Comparison of ENCODE assay signal across 9 cellular contexts in genomic region chr19:40274585-40275544, GRCh38. TPM values are rescaled to one million over a fixed set of nuclear protein-coding genes. Genes with fewer than 3 reads are reported as not detected.
A peak's percentile ranks its signal among the peaks of the same experiment; 100 is the strongest.
DNase-seq lines count a peak whose midpoint lies in the region; ATAC-seq and TF ChIP-seq lines count a peak whose summit lies in the region.
"Had no signal": no experiment of that assay in that cellular context is flagged by ENCODE, and none has a peak within 500 bp of the region (broad histone marks: within the 10 kb centered on the region; RNA-seq: fewer than 3 reads in every experiment).

No MANE protein-coding gene starts in this region.

- H3K27ac Mint-ChIP-seq in CD4-positive, CD25-positive, alpha-beta regulatory T cell, result peak overlapping the region; percentile 87 to 92 (median 87)
- H3K27ac Mint-ChIP-seq in activated T-helper 1 cell treated with anti-CD3 and anti-CD28 coated beads, Interleukin-12 subunit alpha, Interleukin-12 subunit beta, Interleukin-2, Interleukin-4 antibody, amounts not matched to agents 30 ng/mL and 10 ng/mL and 1 ng/mL, durations not matched to agents 14 hours and 24 hours and 36 hours, result peak overlapping the region; percentile 68

- H3K4me1 ChIP-seq in CD4-positive, CD25-positive, alpha-beta regulatory T cell (ENCODE audit: control insufficient read depth, insufficient read depth, low read length, poor library complexity, severe bottlenecking), result peaks cover 38% of the 10 kb centered on the region
- H3K4me1 ChIP-seq in mucosa of descending colon (ENCODE audit: low read depth), result peaks cover 21% of the 10 kb centered on the region

- intact Hi-C loops in activated T-helper 1 cell treated with anti-CD3 and anti-CD28 coated beads, Interleukin-12 subunit alpha, Interleukin-12 subunit beta, Interleukin-2, Interleukin-4 antibody, amounts not matched to agents 30 ng/mL and 10 ng/mL and 1 ng/mL, durations not matched to agents 14 hours and 24 hours and 36 hours (cut with micrococcal nuclease), result no loop called here
- intact Hi-C loops in mucosa of descending colon (cut with DNase I, micrococcal nuclease), result no loop called here

- no peaks in the 10 kb centered on the region for H3K9me3 Mint-ChIP-seq in CD4-positive, CD25-positive, alpha-beta regulatory T cell
- H3K9me3 Mint-ChIP-seq in activated T-helper 1 cell treated with anti-CD3 and anti-CD28 coated beads, Interleukin-12 subunit alpha, Interleukin-12 subunit beta, Interleukin-2, Interleukin-4 antibody, amounts not matched to agents 30 ng/mL and 10 ng/mL and 1 ng/mL, durations not matched to agents 14 hours and 24 hours and 36 hours, result no peaks in the 10 kb centered on the region

- ATAC-seq in CD4-positive, CD25-positive, alpha-beta regulatory T cell (ENCODE audit: low read depth in 2 of 2), result peak; percentile 72 to 75
- ATAC-seq in HG02642 (IDR thresholded peaks at IDR 0.05; ENCODE audit: poor library complexity, unreplicated experiment) (peak; percentile 40), mucosa of descending colon (peak; percentile 25), GM21786 (IDR thresholded peaks at IDR 0.05; ENCODE audit: unreplicated experiment) (no peak)

- H3K4me1 Mint-ChIP-seq in CD4-positive, CD25-positive, alpha-beta regulatory T cell, result peaks cover 0 to 82% (median 47%) of the 10 kb centered on the region in 4 donors
- peaks cover 48% of the 10 kb centered on the region for H3K4me1 Mint-ChIP-seq in activated T-helper 1 cell treated with anti-CD3 and anti-CD28 coated beads, Interleukin-12 subunit alpha, Interleukin-12 subunit beta, Interleukin-2, Interleukin-4 antibody, amounts not matched to agents 30 ng/mL and 10 ng/mL and 1 ng/mL, durations not matched to agents 14 hours and 24 hours and 36 hours (ENCODE audit: low read depth)

- no peak overlapping the region for H3K27ac ChIP-seq in CD4-positive, CD25-positive, alpha-beta regulatory T cell (ENCODE audit: insufficient read depth, low read length, poor library complexity, severe bottlenecking)

- H3K4me3 Mint-ChIP-seq in CD4-positive, CD25-positive, alpha-beta regulatory T cell, result peak overlapping the region; percentile 35 to 80 (median 70)
- H3K4me3 Mint-ChIP-seq in activated T-helper 1 cell treated with anti-CD3 and anti-CD28 coated beads, Interleukin-12 subunit alpha, Interleukin-12 subunit beta, Interleukin-2, Interleukin-4 antibody, amounts not matched to agents 30 ng/mL and 10 ng/mL and 1 ng/mL, durations not matched to agents 14 hours and 24 hours and 36 hours, result no peak overlapping the region

- no peaks in the 10 kb centered on the region for H3K27me3 Mint-ChIP-seq in CD4-positive, CD25-positive, alpha-beta regulatory T cell
- H3K27me3 Mint-ChIP-seq in activated T-helper 1 cell treated with anti-CD3 and anti-CD28 coated beads, Interleukin-12 subunit alpha, Interleukin-12 subunit beta, Interleukin-2, Interleukin-4 antibody, amounts not matched to agents 30 ng/mL and 10 ng/mL and 1 ng/mL, durations not matched to agents 14 hours and 24 hours and 36 hours (ENCODE audit: insufficient read depth), result no peaks in the 10 kb centered on the region

- H3K27me3 ChIP-seq in CD4-positive, CD25-positive, alpha-beta regulatory T cell (ENCODE audit: control insufficient read depth, insufficient read depth, low read length), result no peaks in the 10 kb centered on the region

- no peaks in the 10 kb centered on the region for H3K9me3 ChIP-seq in CD4-positive, CD25-positive, alpha-beta regulatory T cell (ENCODE audit: control insufficient read depth in 2 of 2, low read length in 2 of 2)
- no peaks in the 10 kb centered on the region for H3K9me3 ChIP-seq in mucosa of descending colon

- peak overlapping the region; percentile 35 for H3K4me3 ChIP-seq in CD4-positive, CD25-positive, alpha-beta regulatory T cell (ENCODE audit: low read depth, low read length)
- no peak overlapping the region for H3K4me3 ChIP-seq in mucosa of descending colon

- TF ChIP-seq CTCF in mucosa of descending colon (IDR thresholded peaks at IDR 0.05), result no peak

- no peaks in the 10 kb centered on the region for H3K36me3 ChIP-seq in CD4-positive, CD25-positive, alpha-beta regulatory T cell (ENCODE audit: control insufficient read depth, insufficient read depth, low read length)
- H3K36me3 ChIP-seq in mucosa of descending colon (ENCODE audit: low read depth), result no peaks in the 10 kb centered on the region

- peak in 2 of 3 donors; percentile 31 to 68 for DNase-seq in CD4-positive, CD25-positive, alpha-beta regulatory T cell
- no peak for DNase-seq in activated T-helper 1 cell treated with anti-CD3 and anti-CD28 coated beads, Interleukin-12 subunit alpha, Interleukin-12 subunit beta, Interleukin-2, Interleukin-4 antibody, amounts not matched to agents 30 ng/mL and 10 ng/mL and 1 ng/mL, durations not matched to agents 14 hours and 24 hours and 36 hours (ENCODE audit: low spot score)
- DNase-seq in mucosa of descending colon, result no peak
- DNase-seq in AG08395 (ENCODE audit: low spot score), result no peak
- DNase-seq in GM03348 (ENCODE audit: low spot score), result no peak
- no peak for DNase-seq in HCEC 1CT
- DNase-seq: DND-41 had no signal

- peaks cover 4% of the 10 kb centered on the region for H3K36me3 Mint-ChIP-seq in CD4-positive, CD25-positive, alpha-beta regulatory T cell
- H3K36me3 Mint-ChIP-seq in activated T-helper 1 cell treated with anti-CD3 and anti-CD28 coated beads, Interleukin-12 subunit alpha, Interleukin-12 subunit beta, Interleukin-2, Interleukin-4 antibody, amounts not matched to agents 30 ng/mL and 10 ng/mL and 1 ng/mL, durations not matched to agents 14 hours and 24 hours and 36 hours (ENCODE audit: low read depth), result peaks cover 4% of the 10 kb centered on the region

RNA-seq across cellular contexts. Expression of gene AKT2, which starts 10.3 kb away (rescaled TPM):
- total RNA-seq in CD4-positive, CD25-positive, alpha-beta regulatory T cell, result 193 TPM
- polyA plus RNA-seq in CD4-positive, CD25-positive, alpha-beta regulatory T cell, result 10 to 100 TPM; 16.4 to 26.2 (median 24.8) TPM
- total RNA-seq in activated T-helper 1 cell treated with anti-CD3 and anti-CD28 coated beads, Interleukin-12 subunit alpha, Interleukin-12 subunit beta, Interleukin-2, Interleukin-4 antibody, amounts not matched to agents 30 ng/mL and 10 ng/mL and 1 ng/mL, durations not matched to agents 14 hours and 24 hours and 36 hours, result 160 and 170 TPM in 2 replicates
- 100 to 1,000 TPM in 2 of 3 donors, 10 to 100 TPM in 1; 98.4 to 139 (median 103) TPM for total RNA-seq in mucosa of descending colon

RNA-seq across cellular contexts. Expression of gene CCNP, which starts 48.4 kb away (rescaled TPM):
- 1.2 TPM for total RNA-seq in CD4-positive, CD25-positive, alpha-beta regulatory T cell
- polyA plus RNA-seq in CD4-positive, CD25-positive, alpha-beta regulatory T cell, result under 1 TPM in 1 of 4 donors, not detected in 3; 0.13 TPM
- 0.12 TPM in 1 of 2 replicates, not detected in the other for total RNA-seq in activated T-helper 1 cell treated with anti-CD3 and anti-CD28 coated beads, Interleukin-12 subunit alpha, Interleukin-12 subunit beta, Interleukin-2, Interleukin-4 antibody, amounts not matched to agents 30 ng/mL and 10 ng/mL and 1 ng/mL, durations not matched to agents 14 hours and 24 hours and 36 hours
- under 1 TPM in 2 of 3 donors, not detected in 1; 0.34 to 0.63 TPM for total RNA-seq in mucosa of descending colon

RNA-seq across cellular contexts. Expression of gene TTC9B, which starts 56.7 kb away (rescaled TPM):
- not detected for total RNA-seq in CD4-positive, CD25-positive, alpha-beta regulatory T cell
- polyA plus RNA-seq in CD4-positive, CD25-positive, alpha-beta regulatory T cell, result not detected
- total RNA-seq in activated T-helper 1 cell treated with anti-CD3 and anti-CD28 coated beads, Interleukin-12 subunit alpha, Interleukin-12 subunit beta, Interleukin-2, Interleukin-4 antibody, amounts not matched to agents 30 ng/mL and 10 ng/mL and 1 ng/mL, durations not matched to agents 14 hours and 24 hours and 36 hours, result not detected in 2 replicates
- 1 to 10 TPM in 1 of 3 donors, not detected in 2; 2.0 TPM for total RNA-seq in mucosa of descending colon

Comparison
In these comparisons a context has a peak if more than half of its experiments do, and no peak if none do; other contexts are left out.
1. DNase-seq: peak in CD4-positive, CD25-positive, alpha-beta regulatory T cell (2 of 3); none in activated T-helper 1 cell treated with anti-CD3 and anti-CD28 coated beads, Interleukin-12 subunit alpha, Interleukin-12 subunit beta, Interleukin-2, Interleukin-4 antibody, amounts not matched to agents 30 ng/mL and 10 ng/mL and 1 ng/mL, durations not matched to agents 14 hours and 24 hours and 36 hours (single experiment), mucosa of descending colon (0 of 3), AG08395 (single experiment), GM03348 (single experiment) and HCEC 1CT (single experiment).